ENCODE assay signal across 8 cellular contexts in genomic region chr13:45055198-45055901, GRCh38.
DNase-seq lines count a peak whose midpoint lies in the region; ATAC-seq and TF ChIP-seq lines count a peak whose summit lies in the region.

No MANE protein-coding gene starts in this region.

- H3K27ac Mint-ChIP-seq in activated naive CD8-positive, alpha-beta T cell treated with anti-CD3 and anti-CD28 coated beads for 36 hours = peak overlapping the region; percentile 30

- DNase-seq in AG04449 (ENCODE audit: low read depth, low spot score) (peak; percentile 80), LHCN-M2 (ENCODE audit: low read depth) (peak; percentile 95), middle frontal gyrus (ENCODE audit: extremely low spot score, low spot score) (peak; percentile 66), transverse colon (peak; percentile 29), NCI-H1417 treated with DMSO at 0.1 percent for 48 hours (lab: John Stamatoyannopoulos, UW) (no peak)
- peak; percentile 59 for DNase-seq in activated naive CD8-positive, alpha-beta T cell treated with anti-CD3 and anti-CD28 coated beads for 36 hours

- TF ChIP-seq POLR2A in transverse colon (IDR thresholded peaks at IDR 0.05) = no peak

- H3K4me1 Mint-ChIP-seq in activated naive CD8-positive, alpha-beta T cell treated with anti-CD3 and anti-CD28 coated beads for 36 hours = peaks cover 26% of the 10 kb centered on the region

- H3K27ac ChIP-seq in transverse colon = peak overlapping the region; percentile 60 to 81 (median 72)

- POLR2A ChIA-PET in AG04449 (lab: Yijun Ruan, JAX) = interaction anchor here (0.6 to 1.3 kb wide), 4 partner anchors 126 to 286 kb away, joined by 3 read pairs; partner anchors contain the start of gene TPT1

- in situ Hi-C loops in transverse colon (cut with MboI; ENCODE audit: low pct_ligation_motif_present in 1 of 4, low pct_unique_long_range_greater_than_20kb in 1 of 4, low sequenced_read_pairs in 3 of 4) = no loop called here

- H3K4me3 Mint-ChIP-seq in activated naive CD8-positive, alpha-beta T cell treated with anti-CD3 and anti-CD28 coated beads for 36 hours = peak overlapping the region; percentile 32

- TF ChIP-seq EP300 in transverse colon (IDR thresholded peaks at IDR 0.05; ENCODE audit: low read depth) = no peak

- H3K9me3 Mint-ChIP-seq in activated naive CD8-positive, alpha-beta T cell treated with anti-CD3 and anti-CD28 coated beads for 36 hours = no peaks in the 10 kb centered on the region

- H3K27me3 ChIP-seq in transverse colon = no peaks in the 10 kb centered on the region

- intact Hi-C loops in transverse colon (cut with DNase I; ENCODE audit: low total_unique reads) = no loop called here

- peaks cover 6 to 22% (median 20%) of the 10 kb centered on the region in 4 donors for H3K4me1 ChIP-seq in transverse colon

- WGBS in transverse colon (ENCODE audit: low coverage in 1 of 2), 2 donors = 19 to 34% methylated on average over 7 to 8 of the region's 8 CpGs

- no peaks in the 10 kb centered on the region for H3K36me3 ChIP-seq in transverse colon

- H3K27me3 Mint-ChIP-seq in activated naive CD8-positive, alpha-beta T cell treated with anti-CD3 and anti-CD28 coated beads for 36 hours = peaks cover 39% of the 10 kb centered on the region

- CTCF ChIA-PET in AG04449 (lab: Yijun Ruan, JAX) = interaction anchor here (0.8 to 6.3 kb wide), 7 partner anchors 9 to 285 kb away, joined by 3 to 31 read pairs (median 3); partner anchors contain the start of gene TPT1

- ATAC-seq in GM19395 (IDR thresholded peaks at IDR 0.05; ENCODE audit: unreplicated experiment) (peak; percentile 77), GM21528 (IDR thresholded peaks at IDR 0.05; ENCODE audit: low FRiP score, unreplicated experiment) (no peak)

- no peaks in the 10 kb centered on the region for H3K9me3 ChIP-seq in transverse colon

- H3K4me3 ChIP-seq in AG04449 (ENCODE audit: low read depth, low read length) (peak overlapping the region; percentile 38), transverse colon (no peak overlapping the region)

- TF ChIP-seq CTCF in AG04449 (IDR thresholded peaks at IDR 0.05; ENCODE audit: insufficient read depth, low read length, missing control alignments) = no peak
- TF ChIP-seq CTCF in transverse colon (IDR thresholded peaks at IDR 0.05) = no peak

- H3K36me3 Mint-ChIP-seq in activated naive CD8-positive, alpha-beta T cell treated with anti-CD3 and anti-CD28 coated beads for 36 hours = no peaks in the 10 kb centered on the region
